ENCODE assay signal across 8 cellular contexts in genomic region chr17:58232707-58233156, GRCh38. TPM values are rescaled to one million over a fixed set of nuclear protein-coding genes. Genes with fewer than 3 reads are reported as not detected.
A peak's percentile ranks its signal among the peaks of the same experiment; 100 is the strongest.
DNase-seq lines count a peak whose midpoint lies in the region; ATAC-seq lines count a peak whose summit lies in the region.

No MANE protein-coding gene starts in this region.

- peak; percentile 43 for DNase-seq in AG20443 (ENCODE audit: low spot score)
- peak; percentile 60 for DNase-seq in RPMI7951 (ENCODE audit: low read depth)
- peak; percentile 14 to 93 (median 70) for DNase-seq in head of caudate nucleus
- DNase-seq in T1000 (lab: John Stamatoyannopoulos, UW): no peak
- DNase-seq in aorta: no peak
- DNase-seq in stimulated activated naive CD4-positive, alpha-beta T cell (lab: John Stamatoyannopoulos, UW): no peak

- intact Hi-C loops in head of caudate nucleus (cut with DNase I): no loop called here
- intact Hi-C loops in aorta (cut with DNase I): no loop called here

- H3K36me3 ChIP-seq in aorta (ENCODE audit: control insufficient read depth in 1 of 2, insufficient read depth in 2 of 2, low read length in 1 of 2): no peaks in the 10 kb centered on the region

- peaks cover 0 to 3% of the 10 kb centered on the region in 2 donors for H3K27me3 ChIP-seq in aorta (ENCODE audit: control insufficient read depth in 1 of 2, insufficient read depth in 2 of 2, low read length in 1 of 2)

- 45 to 46% methylated on average over 12 of the region's 12 CpGs for WGBS in aorta, 2 donors

- no peaks in the 10 kb centered on the region for H3K4me1 ChIP-seq in aorta (ENCODE audit: control insufficient read depth in 1 of 2, insufficient read depth in 2 of 2, low read length in 2 of 2)

- H3K4me3 ChIP-seq in aorta (ENCODE audit: low read length in 2 of 2): no peak overlapping the region

- peaks cover 3% of the 10 kb centered on the region for H3K9me3 ChIP-seq in aorta (ENCODE audit: control insufficient read depth, low read length)

- peak; percentile 76 for ATAC-seq in GM18868 (IDR thresholded peaks at IDR 0.05; ENCODE audit: unreplicated experiment)
- ATAC-seq in HG02938 (IDR thresholded peaks at IDR 0.05; ENCODE audit: unreplicated experiment): peak; percentile 71
- no peak for ATAC-seq in aorta (ENCODE audit: low FRiP score)

- H3K27ac ChIP-seq in aorta (ENCODE audit: low read depth in 1 of 2, low read length in 2 of 2): no peak overlapping the region

RNA-seq across cellular contexts. Expression of gene LPO, which starts 5.7 kb away (rescaled TPM):
- total RNA-seq in RPMI7951 (2014; rRNA removed; shearing (Covaris generic)): not detected in 2 replicates
- not detected for total RNA-seq in aorta
- polyA plus RNA-seq in aorta: not detected

RNA-seq across cellular contexts. Expression of gene MKS1, which starts 13.7 kb away (rescaled TPM):
- 8.8 and 15.7 TPM in 2 replicates for total RNA-seq in RPMI7951 (2014; rRNA removed; shearing (Covaris generic))
- 10 to 100 TPM; 10.1 to 13.3 TPM for total RNA-seq in aorta
- polyA plus RNA-seq in aorta: 10 to 100 TPM in 1 of 2 donors, 1 to 10 TPM in 1; 4.3 to 13.8 TPM

RNA-seq across cellular contexts. Expression of gene EPX, which starts 40.2 kb away (rescaled TPM):
- not detected in 2 replicates for total RNA-seq in RPMI7951 (2014; rRNA removed; shearing (Covaris generic))
- total RNA-seq in aorta: not detected
- polyA plus RNA-seq in aorta: not detected

RNA-seq across cellular contexts. Expression of gene MPO, which starts 48.0 kb away (rescaled TPM):
- total RNA-seq in RPMI7951 (2014; rRNA removed; shearing (Covaris generic)): 0.12 TPM in 1 of 2 replicates, not detected in the other
- total RNA-seq in aorta: under 1 TPM; 0.26 to 0.63 TPM
- under 1 TPM; 0.18 to 0.38 TPM for polyA plus RNA-seq in aorta

Comparison
In these comparisons a context has a peak if more than half of its experiments do, and no peak if none do; other contexts are left out.
1. DNase-seq: peak in AG20443 (single experiment), RPMI7951 (single experiment) and head of caudate nucleus (42 of 42); none in T1000 (single experiment), aorta (0 of 2) and stimulated activated naive CD4-positive, alpha-beta T cell (0 of 6).